Comparison of ENCODE assay signal across 23 cellular contexts in the genomic region with DNA sequence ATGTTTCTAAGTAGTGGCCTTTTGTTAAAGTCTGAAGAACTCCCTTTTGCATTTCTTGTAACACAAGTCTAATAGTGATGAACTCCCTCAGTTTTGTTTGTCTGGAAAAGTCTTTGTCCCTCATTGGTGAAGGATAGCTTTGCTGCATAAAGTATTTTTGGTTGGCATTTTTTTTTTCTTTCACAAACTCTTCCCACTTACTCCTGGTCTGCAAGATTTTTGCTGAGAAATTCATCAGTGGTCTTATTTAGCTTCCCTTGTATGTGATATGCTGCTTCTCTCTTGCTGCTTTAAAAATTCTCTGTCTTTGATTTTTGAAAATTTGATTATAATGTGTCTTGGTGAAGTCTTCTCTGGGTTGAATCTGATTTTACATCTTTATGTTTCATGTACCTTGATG. TPM values are rescaled to one million over a fixed set of nuclear protein-coding genes. Genes with fewer than 3 reads are reported as not detected.
DNase-seq lines count a peak whose midpoint lies in the region; ATAC-seq, FAIRE-seq and TF ChIP-seq lines count a peak whose summit lies in the region.
"Had no signal": no experiment of that assay in that cellular context is flagged by ENCODE, and none has a peak within 500 bp of the region (broad histone marks: within the 10 kb centered on the region; RNA-seq: fewer than 3 reads in every experiment).

No MANE protein-coding gene starts in this region.

- TF ChIP-seq RAD21 in HCT116 (IDR thresholded peaks at IDR 0.05; ENCODE audit: low read depth) = no peak
- no peak for TF ChIP-seq RAD21 in GM12878 (IDR thresholded peaks at IDR 0.05; ENCODE audit: insufficient read depth, low read depth, low read length)

- FAIRE-seq in GM12878 (lab: Jason Lieb, UNC) = peak; percentile 54
- FAIRE-seq: A204.1, GM12891, GM18507 had no signal

- H3K4me3 ChIP-seq in HCT116 (replicated peaks in 1 of 2; ENCODE audit: low read depth in 1 of 2, low read length in 2 of 2) (no peak overlapping the region), HEK293 (ENCODE audit: low read depth, low read length) (no peak overlapping the region), GM12878 (no peak overlapping the region), tibial artery (no peak overlapping the region), lower leg skin (ENCODE audit: low read depth, poor library complexity, severe bottlenecking) (no peak overlapping the region)
- H3K4me3 ChIP-seq: GM23248, HAP-1 had no signal

- H3K9me3 ChIP-seq in HCT116 (ENCODE audit: control insufficient read depth in 1 of 2, insufficient read depth in 1 of 2, low read depth in 1 of 2, low read length in 2 of 2) (no peaks in the 10 kb centered on the region; a peak in 1 of 4 replicates), HEK293 (ENCODE audit: control insufficient read depth, insufficient read depth, low read depth, low read length) (no peaks in the 10 kb centered on the region), GM12878 (replicated peaks; ENCODE audit: control insufficient read depth, insufficient read depth, low read length) (peaks cover 6% of the 10 kb centered on the region), tibial artery (peaks cover 0 to 28% (median 23%) of the 10 kb centered on the region in 3 donors)

- no TSS peak for BruUV-seq in HCT116 (replicated peaks; lab: Mats Ljungman, UMichigan)
- no TSS peak for BruUV-seq in GM12878 (replicated peaks; lab: Mats Ljungman, UMichigan)

- no peak for TF ChIP-seq EP300 in GM12878 (IDR thresholded peaks at IDR 0.05; ENCODE audit: borderline replicate concordance in 1 of 2, control insufficient read depth in 1 of 2, low read depth in 2 of 2, low read length in 2 of 2)

- in situ Hi-C loops in GM12878 (cut with MboI) = no loop called here

- CTCF ChIA-PET in HCT116 (lab: Charles Lee) = no interaction called here
- CTCF ChIA-PET in HEK293 (lab: Yijun Ruan, JAX) = no interaction called here
- CTCF ChIA-PET in GM12878 (lab: Yijun Ruan, JAX) = no interaction called here

- no peaks in the 10 kb centered on the region for H3K79me2 ChIP-seq in HCT116 (ENCODE audit: insufficient read depth, low read length)
- no peaks in the 10 kb centered on the region for H3K79me2 ChIP-seq in GM12878 (ENCODE audit: control insufficient read depth, insufficient read depth, low read length)

- SMC1A ChIA-PET in GM12878 (lab: Charles Lee; ENCODE audit: uncharacterized antibody, unreplicated experiment) = interaction anchor here (0.6 to 1.4 kb wide), 2 partner anchors 10 to 247 kb away, joined by 3 to 4 read pairs; no protein-coding TSS in a partner anchor

- intact Hi-C loops in HCT116 (cut with micrococcal nuclease) = no loop called here
- intact Hi-C loops in GM12878 (cut with micrococcal nuclease; ENCODE audit: unreplicated experiment) = no loop called here
- intact Hi-C loops in tibial artery (cut with DNase I; ENCODE audit: low total_unique reads) = no loop called here
- intact Hi-C loops in lower leg skin (cut with DNase I; ENCODE audit: low total_unique reads) = no loop called here

- TF ChIP-seq POLR2A in HCT116 (IDR thresholded peaks at IDR 0.05; ENCODE audit: borderline replicate concordance, extremely low read depth, insufficient read depth, insufficient read length) (no peak), GM12878 (IDR thresholded peaks at IDR 0.05; ENCODE audit: low read depth, low read length) (no peak), lower leg skin (IDR thresholded peaks at IDR 0.05) (no peak)

- no peak for ATAC-seq in HCT116
- ATAC-seq in GM12878 = no peak
- ATAC-seq in HG03354 (IDR thresholded peaks at IDR 0.05; ENCODE audit: poor library complexity, severe bottlenecking, unreplicated experiment) = no peak

- TF ChIP-seq CTCF in HCT116 (IDR thresholded peaks at IDR 0.05 in 2 of 3, conservative IDR thresholded peaks at IDR 0.05 in 1 of 3; ENCODE audit: borderline replicate concordance in 1 of 3, insufficient read depth in 1 of 3, low read depth in 2 of 3, low read length in 2 of 3) = no peak
- TF ChIP-seq CTCF in HEK293 (tag by site-specific recombination; IDR thresholded peaks at IDR 0.05) = no peak
- TF ChIP-seq CTCF in GM12878 (IDR thresholded peaks at IDR 0.05 in 2 of 3, conservative IDR thresholded peaks at IDR 0.05 in 1 of 3; ENCODE audit: control insufficient read depth in 2 of 3, extremely low read depth in 1 of 3, insufficient read depth in 1 of 3, low read depth in 3 of 3, low read length in 3 of 3) = no peak
- TF ChIP-seq CTCF in tibial artery (IDR thresholded peaks at IDR 0.05) = no peak
- TF ChIP-seq CTCF in lower leg skin (IDR thresholded peaks at IDR 0.05) = no peak

- no peaks in the 10 kb centered on the region; a peak in 1 of 4 replicates for H3K36me3 ChIP-seq in HCT116 (ENCODE audit: control insufficient read depth in 1 of 2, insufficient read depth in 2 of 2, low read length in 2 of 2)
- H3K36me3 ChIP-seq in HEK293 (ENCODE audit: control insufficient read depth in 2 of 2, insufficient read depth in 1 of 2, low read length in 2 of 2) = no peaks in the 10 kb centered on the region
- H3K36me3 ChIP-seq in GM12878 (ENCODE audit: control insufficient read depth in 2 of 2, insufficient read depth in 2 of 2, low read length in 1 of 2) = no peaks in the 10 kb centered on the region
- peaks cover 0 to 13% (median 10%) of the 10 kb centered on the region in 3 donors for H3K36me3 ChIP-seq in tibial artery
- H3K36me3 ChIP-seq: BE2C, HAP-1 had no signal

- H2AFZ ChIP-seq in HCT116 (ENCODE audit: low read depth, low read length, poor library complexity, severe bottlenecking) (no peak overlapping the region), GM12878 (ENCODE audit: control insufficient read depth, low read depth, low read length) (no peak overlapping the region)
- H2AFZ ChIP-seq: GM23248 had no signal

- no peaks in the 10 kb centered on the region for H3K27me3 ChIP-seq in HCT116 (ENCODE audit: insufficient read depth, low read length)
- no peaks in the 10 kb centered on the region for H3K27me3 ChIP-seq in GM12878 (replicated peaks in 1 of 2; ENCODE audit: control insufficient read depth in 2 of 2, insufficient read depth in 2 of 2, low read length in 1 of 2)
- no peaks in the 10 kb centered on the region for H3K27me3 ChIP-seq in tibial artery
- H3K27me3 ChIP-seq: BE2C had no signal

- POLR2A ChIA-PET in HCT116 (lab: Charles Lee) (no interaction called here), HEK293 (lab: Yijun Ruan, JAX) (no interaction called here), GM12878 (lab: Charles Lee) (no interaction called here)

- no peak for DNase-seq in HCT116 (ENCODE audit: low read depth, low spot score)
- DNase-seq in GM12878 (ENCODE audit: low read depth, low spot score) = no peak
- peak; percentile 23 for DNase-seq in left kidney (ENCODE audit: low read depth, low spot score)
- no peak for DNase-seq in tibial artery
- no peak for DNase-seq in lower leg skin (ENCODE audit: low spot score in 2 of 2)
- DNase-seq: ACHN; BE2C; C1 segment of cervical spinal cord; CD4-positive, CD25-positive, alpha-beta regulatory T cell; CD8-positive, alpha-beta memory T cell; COR-L47; DMS 273 treated with DMSO at 0.1 percent for 48 hours; DMS53; DND-41; EL; GM23248; HFFc6 had no signal

- H3K4me2 ChIP-seq in HCT116 (ENCODE audit: low read length) = no peak overlapping the region
- no peak overlapping the region for H3K4me2 ChIP-seq in GM12878 (ENCODE audit: control insufficient read depth, insufficient read depth)

- H3K9me2 ChIP-seq in HCT116 (ENCODE audit: insufficient read depth) = no peaks in the 10 kb centered on the region

- H3K4me1 ChIP-seq in HCT116 (ENCODE audit: control insufficient read depth in 1 of 2, insufficient read depth in 2 of 2, low read length in 2 of 2) = no peaks in the 10 kb centered on the region
- H3K4me1 ChIP-seq in HEK293 (ENCODE audit: control insufficient read depth, insufficient read depth, low read length) = no peaks in the 10 kb centered on the region
- H3K4me1 ChIP-seq in GM12878 (ENCODE audit: control insufficient read depth, insufficient read depth, low read length) = no peaks in the 10 kb centered on the region
- no peaks in the 10 kb centered on the region for H3K4me1 ChIP-seq in tibial artery
- H3K4me1 ChIP-seq: BE2C, HAP-1 had no signal

- H4K20me1 ChIP-seq in HCT116 (ENCODE audit: insufficient read depth) (no peaks in the 10 kb centered on the region), GM12878 (ENCODE audit: control insufficient read depth, insufficient read depth) (no peaks in the 10 kb centered on the region)

- H3K27ac ChIP-seq in HCT116 (ENCODE audit: low read depth, low read length) = no peak overlapping the region
- no peak overlapping the region for H3K27ac ChIP-seq in HEK293 (ENCODE audit: extremely low read depth, low read depth, low read length)
- no peak overlapping the region for H3K27ac ChIP-seq in GM12878 (ENCODE audit: control insufficient read depth, insufficient read depth)
- no peak overlapping the region for H3K27ac ChIP-seq in tibial artery
- H3K27ac ChIP-seq: GM23248 had no signal

- H3K9ac ChIP-seq in HCT116 (ENCODE audit: low read length) (no peak overlapping the region), GM12878 (ENCODE audit: control insufficient read depth, insufficient read depth, low read length) (no peak overlapping the region)
- H3K9ac ChIP-seq: GM23248 had no signal

- RAD21 ChIA-PET in HCT116 (lab: Charles Lee; ENCODE audit: low non-redundant PET in 1 of 2, low total read pairs in 2 of 2, uncharacterized antibody in 2 of 2, unreplicated experiment in 2 of 2) = no interaction called here
- RAD21 ChIA-PET in GM12878 (lab: Charles Lee; ENCODE audit: unreplicated experiment) = no interaction called here

RNA-seq across cellular contexts. Expression of gene TRMT5, which starts 22.7 kb away (rescaled TPM):
- total RNA-seq in HCT116 (2021; ENCODE audit: unreplicated experiment) = 23.7 TPM
- polyA plus RNA-seq in HCT116 (2012) = 5.1 and 10.4 TPM in 2 replicates
- 19.3 and 21.6 TPM in 2 replicates for total RNA-seq in GM12878 (2013; cell fraction: nucleolus; rRNA removed)
- total RNA-seq in GM12878 (2014; rRNA removed) = 6.9 and 7.0 TPM in 2 replicates
- 8.9 and 9.9 TPM in 2 replicates for total RNA-seq in GM12878 (2014; rRNA removed; fragmentation: Illumina TruSeq; extraction: Trizol)
- total RNA-seq in GM12878 (2021) = 12.7 and 13.6 TPM in 2 replicates
- 3.3 TPM for polyA plus RNA-seq in GM12878 (2011; ENCODE audit: low read depth)
- 7.7 and 9.8 TPM in 2 replicates for polyA plus RNA-seq in GM12878 (2011; rRNA removed)
- polyA plus RNA-seq in GM12878 (2011; cell fraction: cytosol; rRNA removed) = 2.9 and 3.2 TPM in 2 replicates
- 5.7 and 6.3 TPM in 2 replicates for polyA plus RNA-seq in GM12878 (2011; cell fraction: nucleus; rRNA removed)
- polyA plus RNA-seq in GM12878 (2012) = 5.5 and 5.8 TPM in 2 replicates
- polyA plus RNA-seq in GM12878 (2014; fragmentation: Illumina TruSeq; extraction: Trizol) = 11.9 and 13.9 TPM in 2 replicates
- 10 to 100 TPM in 1 of 2 experiments, 1 to 10 TPM in 1; 6.6 to 13.1 TPM for polyA plus RNA-seq in GM12878 (2014; fragmentation: Nextera tagmentation; extraction: Ambion mirVana)
- polyA plus RNA-seq in GM12878 (2014; rRNA removed) = 7.7 TPM in 2 replicates
- polyA plus RNA-seq in GM12878 (2016; fragmentation: Nextera tagmentation; extraction: Ambion mirVana) = 10 to 100 TPM in 1 of 2 experiments, 1 to 10 TPM in 1; 9.8 to 10.3 TPM
- 4.5 and 6.0 TPM in 2 replicates for polyA minus RNA-seq in GM12878 (2011; rRNA and poly(A)+ RNA removed)
- polyA minus RNA-seq in GM12878 (2011; cell fraction: cytosol; rRNA and poly(A)+ RNA removed) = 1.8 and 2.8 TPM in 2 replicates
- 8.7 and 12.2 TPM in 2 replicates for polyA minus RNA-seq in GM12878 (2011; cell fraction: nucleus; rRNA and poly(A)+ RNA removed)
- 10 to 100 TPM in 1 of 4 donors, 1 to 10 TPM in 3; 5.9 to 13.9 (median 8.2) TPM for total RNA-seq in lower leg skin

RNA-seq across cellular contexts. Expression of gene SLC38A6, which starts 22.9 kb away (rescaled TPM):
- total RNA-seq in HCT116 (2021; ENCODE audit: unreplicated experiment) (9.5 TPM), GM12878 (2014; rRNA removed) (4.3 and 5.1 TPM in 2 replicates), GM12878 (2014; rRNA removed; fragmentation: Illumina TruSeq; extraction: Trizol) (5.0 and 5.5 TPM in 2 replicates), GM12878 (2021) (3.6 and 4.5 TPM in 2 replicates), lower leg skin (10 to 100 TPM in 2 of 4 donors, 1 to 10 TPM in 2; 2.7 to 18.1 (median 9.1) TPM)
- 1.8 and 1.9 TPM in 2 replicates for polyA plus RNA-seq in HCT116 (2012)
- 72.2 and 76.0 TPM in 2 replicates for total RNA-seq in GM12878 (2013; cell fraction: nucleolus; rRNA removed)
- polyA plus RNA-seq in GM12878 (2011; ENCODE audit: low read depth) = 1.6 TPM
- polyA plus RNA-seq in GM12878 (2011; rRNA removed) (7.0 and 12.4 TPM in 2 replicates), GM12878 (2014; fragmentation: Illumina TruSeq; extraction: Trizol) (2.6 and 4.5 TPM in 2 replicates), GM12878 (2014; fragmentation: Nextera tagmentation; extraction: Ambion mirVana) (1 to 10 TPM; 2.9 TPM), GM12878 (2014; rRNA removed) (2.0 and 4.2 TPM in 2 replicates), GM12878 (2016; fragmentation: Nextera tagmentation; extraction: Ambion mirVana) (1 to 10 TPM; 3.7 to 4.9 TPM)
- 2.1 and 2.4 TPM in 2 replicates for polyA plus RNA-seq in GM12878 (2011; cell fraction: cytosol; rRNA removed)
- 9.0 and 11.6 TPM in 2 replicates for polyA plus RNA-seq in GM12878 (2011; cell fraction: nucleus; rRNA removed)
- 2.7 and 2.8 TPM in 2 replicates for polyA plus RNA-seq in GM12878 (2012)
- polyA minus RNA-seq in GM12878 (2011; rRNA and poly(A)+ RNA removed) = 6.4 and 7.9 TPM in 2 replicates
- 1.9 TPM in 1 of 2 replicates, not detected in the other for polyA minus RNA-seq in GM12878 (2011; cell fraction: cytosol; rRNA and poly(A)+ RNA removed)
- 15.6 and 24.6 TPM in 2 replicates for polyA minus RNA-seq in GM12878 (2011; cell fraction: nucleus; rRNA and poly(A)+ RNA removed)
